ENCODE assay signal across 8 cellular contexts in the genomic region with DNA sequence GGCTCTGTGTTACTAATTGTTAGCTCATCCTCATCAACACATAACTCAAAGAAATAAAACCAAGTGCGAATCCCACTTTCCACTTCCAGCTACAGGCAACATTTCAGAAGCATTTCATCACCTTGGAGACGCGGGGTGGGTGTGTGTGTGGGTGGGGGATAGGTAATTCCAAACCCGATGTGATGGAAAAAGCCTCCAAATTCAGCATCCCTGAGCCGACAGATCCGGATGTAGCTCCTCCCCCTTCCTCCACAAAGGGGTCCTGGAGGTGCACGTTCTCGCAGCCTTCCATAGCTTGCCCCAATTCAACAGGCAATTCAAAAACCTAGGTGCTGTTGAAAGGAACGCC. TPM values are rescaled to one million over a fixed set of nuclear protein-coding genes. Genes with fewer than 3 reads are reported as not detected.
DNase-seq lines count a peak whose midpoint lies in the region; ATAC-seq and TF ChIP-seq lines count a peak whose summit lies in the region.

No MANE protein-coding gene starts in this region.

- H3K27ac ChIP-seq in VCaP (peak overlapping the region; percentile 61; the same call in 1 of the 2 replicates), prostate gland (peak overlapping the region; percentile 75 to 85)

- DNase-seq in fibroblast of pulmonary artery (ENCODE audit: low read depth) (peak; percentile 14), prostate gland (ENCODE audit: low spot score) (no peak)

- no peaks in the 10 kb centered on the region for H3K27me3 ChIP-seq in prostate gland (replicated peaks; ENCODE audit: insufficient read depth)

- H3K36me3 ChIP-seq in prostate gland, result no peaks in the 10 kb centered on the region

- under 1% methylated on average over 9 of the region's 9 CpGs for WGBS in prostate gland

- no peak for TF ChIP-seq POLR2A in prostate gland (IDR thresholded peaks at IDR 0.05)

- no peak for TF ChIP-seq CTCF in VCaP (conservative IDR thresholded peaks at IDR 0.05)
- no peak for TF ChIP-seq CTCF in fibroblast of pulmonary artery (IDR thresholded peaks at IDR 0.05; ENCODE audit: low read length, missing control alignments)
- no peak for TF ChIP-seq CTCF in prostate gland (IDR thresholded peaks at IDR 0.05)

- intact Hi-C loops in prostate gland (cut with DNase I), result loop anchor here (10.0 kb wide), 1 partner anchor 682 kb away; a partner anchor contains a TSS

- peak; percentile 0 for ATAC-seq in HG03103 (IDR thresholded peaks at IDR 0.05; ENCODE audit: low read depth, unreplicated experiment)
- no peak for ATAC-seq in HG03159 (IDR thresholded peaks at IDR 0.05; ENCODE audit: unreplicated experiment)
- no peak for ATAC-seq in HG03139 (IDR thresholded peaks at IDR 0.05; ENCODE audit: unreplicated experiment)
- ATAC-seq in GM18907 (IDR thresholded peaks at IDR 0.05; ENCODE audit: unreplicated experiment), result no peak

- H3K9me3 ChIP-seq in prostate gland, result no peaks in the 10 kb centered on the region

- H3K4me1 ChIP-seq in prostate gland (replicated peaks), result no peaks in the 10 kb centered on the region

- peak overlapping the region; percentile 77 for H3K4me3 ChIP-seq in GM08714 (ENCODE audit: low read length)
- peak overlapping the region; percentile 86 for H3K4me3 ChIP-seq in fibroblast of pulmonary artery (replicated peaks; ENCODE audit: low read depth, low read length)
- peak overlapping the region; percentile 58 to 74 for H3K4me3 ChIP-seq in prostate gland

RNA-seq across cellular contexts. Expression of a gene that starts 0.5 kb away (rescaled TPM):
- total RNA-seq in prostate gland, result 10 to 100 TPM; 15.3 to 22.5 TPM
